12 cellular contexts compared by ENCODE assay signal in genomic region chr9:22097712-22098111, GRCh38.
A peak's percentile ranks its signal among the peaks of the same experiment; 100 is the strongest.
DNase-seq lines count a peak whose midpoint lies in the region; ATAC-seq and TF ChIP-seq lines count a peak whose summit lies in the region.
"Had no signal": no experiment of that assay in that cellular context is flagged by ENCODE, and none has a peak within 500 bp of the region (broad histone marks: within the 10 kb centered on the region; RNA-seq: fewer than 3 reads in every experiment).

No MANE protein-coding gene starts in this region.

- POLR2A ChIA-PET in activated CD8-positive, alpha-beta T cell treated with anti-CD3 and anti-CD28 coated beads for 36 hours (lab: Charles Lee): no interaction called here

- H3K27ac Mint-ChIP-seq in activated CD8-positive, alpha-beta T cell treated with anti-CD3 and anti-CD28 coated beads for 36 hours: no peak overlapping the region
- no peak overlapping the region for H3K27ac Mint-ChIP-seq in stimulated activated naive CD8-positive, alpha-beta T cell treated with anti-CD3 and anti-CD28 coated beads, Interleukin-15, amount 100 ng/mL, for 72 hours

- H3K4me3 Mint-ChIP-seq in activated CD8-positive, alpha-beta T cell treated with anti-CD3 and anti-CD28 coated beads for 36 hours: no peak overlapping the region
- peak overlapping the region in 1 of 2 donors; percentile 10 for H3K4me3 Mint-ChIP-seq in stimulated activated naive CD8-positive, alpha-beta T cell treated with anti-CD3 and anti-CD28 coated beads, Interleukin-15, amount 100 ng/mL, for 72 hours

- intact Hi-C loops in activated CD8-positive, alpha-beta T cell treated with anti-CD3 and anti-CD28 coated beads for 36 hours (cut with micrococcal nuclease): no loop called here
- intact Hi-C loops in Right ventricle myocardium superior (cut with DNase I): no loop called here

- no peak for TF ChIP-seq CTCF in activated CD8-positive, alpha-beta T cell treated with anti-CD3 and anti-CD28 coated beads for 36 hours (IDR thresholded peaks at IDR 0.05)

- peaks cover 10% of the 10 kb centered on the region for H3K4me1 Mint-ChIP-seq in activated CD8-positive, alpha-beta T cell treated with anti-CD3 and anti-CD28 coated beads for 36 hours (ENCODE audit: low read depth)
- H3K4me1 Mint-ChIP-seq in stimulated activated naive CD8-positive, alpha-beta T cell treated with anti-CD3 and anti-CD28 coated beads, Interleukin-15, amount 100 ng/mL, for 72 hours: peaks cover 15% of the 10 kb centered on the region

- no peaks in the 10 kb centered on the region for H3K9me3 Mint-ChIP-seq in activated CD8-positive, alpha-beta T cell treated with anti-CD3 and anti-CD28 coated beads for 36 hours
- H3K9me3 Mint-ChIP-seq in stimulated activated naive CD8-positive, alpha-beta T cell treated with anti-CD3 and anti-CD28 coated beads, Interleukin-15, amount 100 ng/mL, for 72 hours: no peaks in the 10 kb centered on the region

- DNase-seq in activated CD4-positive, CD25-positive, alpha-beta regulatory T cell (lab: John Stamatoyannopoulos, UW): no peak
- no peak for DNase-seq in activated CD8-positive, alpha-beta T cell treated with anti-CD3 and anti-CD28 coated beads for 36 hours
- DNase-seq in glomerular visceral epithelial cell (ENCODE audit: extremely low spot score): peak; percentile 53
- no peak for DNase-seq in stimulated activated naive CD8-positive, alpha-beta T cell treated with anti-CD3 and anti-CD28 coated beads, Interleukin-15, amount 100 ng/mL, for 72 hours
- no peak for DNase-seq in DMS153 (lab: John Stamatoyannopoulos, UW)
- DNase-seq in GF-D8 (lab: John Stamatoyannopoulos, UW): no peak
- DNase-seq in Right ventricle myocardium superior: no peak
- DNase-seq: gastrocnemius medialis, midbrain, NCI-H1417 treated with DMSO at 0.1 percent for 48 hours, stomach had no signal

- no peaks in the 10 kb centered on the region for H3K36me3 Mint-ChIP-seq in activated CD8-positive, alpha-beta T cell treated with anti-CD3 and anti-CD28 coated beads for 36 hours (ENCODE audit: low read depth)

- CTCF ChIA-PET in activated CD8-positive, alpha-beta T cell treated with anti-CD3 and anti-CD28 coated beads for 36 hours (lab: Charles Lee): interaction anchor here (1.4 kb wide), 1 partner anchor 284 kb away, joined by 4 read pairs; no protein-coding TSS in a partner anchor

- peaks cover 18% of the 10 kb centered on the region for H3K27me3 Mint-ChIP-seq in activated CD8-positive, alpha-beta T cell treated with anti-CD3 and anti-CD28 coated beads for 36 hours
- peaks cover 65% of the 10 kb centered on the region for H3K27me3 Mint-ChIP-seq in stimulated activated naive CD8-positive, alpha-beta T cell treated with anti-CD3 and anti-CD28 coated beads, Interleukin-15, amount 100 ng/mL, for 72 hours

- ATAC-seq in activated CD4-positive, CD25-positive, alpha-beta regulatory T cell treated with anti-CD3 and anti-CD28 coated beads, Interleukin-2, amount 50 U/mL, for 24 hours: peak; percentile 77 to 78
- peak; percentile 88 for ATAC-seq in activated CD8-positive, alpha-beta T cell treated with anti-CD3 and anti-CD28 coated beads for 36 hours
- ATAC-seq in stimulated activated naive CD8-positive, alpha-beta T cell treated with anti-CD3 and anti-CD28 coated beads, Interleukin-15, amount 100 ng/mL, for 72 hours: peak; percentile 94
- ATAC-seq in Right ventricle myocardium superior (ENCODE audit: poor library complexity): no peak
